Comparison of ENCODE assay signal across 18 cellular contexts in genomic region chr9:97059661-97060060, GRCh38. TPM values are rescaled to one million over a fixed set of nuclear protein-coding genes. Genes with fewer than 3 reads are reported as not detected.
A peak's percentile ranks its signal among the peaks of the same experiment; 100 is the strongest.
DNase-seq lines count a peak whose midpoint lies in the region; ATAC-seq and TF ChIP-seq lines count a peak whose summit lies in the region.
"Had no signal": no experiment of that assay in that cellular context is flagged by ENCODE, and none has a peak within 500 bp of the region (broad histone marks: within the 10 kb centered on the region; RNA-seq: fewer than 3 reads in every experiment).

No MANE protein-coding gene starts in this region.

- H3K36me3 ChIP-seq in PC-3 (ENCODE audit: low read depth, low read length): no peaks in the 10 kb centered on the region
- H3K36me3 ChIP-seq: adrenal gland, cardiac muscle cell, sigmoid colon, stomach had no signal

- H3K9me2 ChIP-seq in PC-3 (replicated peaks; ENCODE audit: low read length): no peaks in the 10 kb centered on the region

- POLR2A ChIA-PET in PC-3 (lab: Charles Lee; ENCODE audit: unreplicated experiment): no interaction called here

- peak; percentile 81 for DNase-seq in A172 (ENCODE audit: low spot score)
- peak; percentile 30 for DNase-seq in ELR (ENCODE audit: low read depth)
- DNase-seq in PC-3: peak; percentile 89
- peak; percentile 92 for DNase-seq in epithelial cell of prostate (ENCODE audit: low read depth, low spot score)
- no peak for DNase-seq in NCI-H82 (lab: John Stamatoyannopoulos, UW)
- no peak for DNase-seq in activated gamma-delta T cell treated with Interleukin-2 at 50 U/mL for 16 hours
- DNase-seq: activated CD4-positive, alpha-beta T cell treated with anti-CD3 and anti-CD28 coated beads, Interleukin-2, amount 50 U/mL, for 48 hours; adrenal gland; naive B cell; NCI-H1105 treated with DMSO at 0.1 percent for 48 hours; sigmoid colon; stomach; T-cell had no signal

- H3K4me2 ChIP-seq in PC-3 (ENCODE audit: low read length): peak overlapping the region; percentile 52; the same call in 1 of the 2 replicates

- H3F3A ChIP-seq in PC-3 (ENCODE audit: low read length, unreplicated experiment): peaks cover 8% of the 10 kb centered on the region

- TF ChIP-seq CTCF in PC-3 (conservative IDR thresholded peaks at IDR 0.05; ENCODE audit: low read depth, low read length): no peak

- no peaks in the 10 kb centered on the region for H3K79me2 ChIP-seq in PC-3 (ENCODE audit: low read length)

- H3K4me1 ChIP-seq in PC-3 (ENCODE audit: insufficient read depth, low read length): peaks cover 31% of the 10 kb centered on the region
- H3K4me1 ChIP-seq: adrenal gland, sigmoid colon, stomach had no signal

- CTCF ChIA-PET in PC-3 (lab: Charles Lee): no interaction called here

- H2AFZ ChIP-seq in PC-3 (ENCODE audit: low read length): no peak overlapping the region

- BruUV-seq in PC-3 (replicated peaks; lab: Mats Ljungman, UMichigan): no TSS peak

- no peaks in the 10 kb centered on the region for H4K20me1 ChIP-seq in PC-3 (ENCODE audit: low read length)

- H3K9ac ChIP-seq in PC-3 (ENCODE audit: low read length): peak overlapping the region; percentile 48

- intact Hi-C loops in PC-3 (cut with micrococcal nuclease): loop anchor here (5.0 kb wide), 1 partner anchor 48 kb away; no protein-coding TSS in a partner anchor

- peak; percentile 82 for ATAC-seq in PC-3
- ATAC-seq in HG03175 (IDR thresholded peaks at IDR 0.05; ENCODE audit: unreplicated experiment): no peak
- ATAC-seq in GM21528 (IDR thresholded peaks at IDR 0.05; ENCODE audit: low FRiP score, unreplicated experiment): no peak
- ATAC-seq: Right ventricle myocardium inferior, T-cell had no signal

- peak overlapping the region; percentile 88 for H3K27ac ChIP-seq in PC-3 (ENCODE audit: low read length)
- peak overlapping the region; percentile 71 for H3K27ac ChIP-seq in epithelial cell of prostate
- H3K27ac ChIP-seq: adrenal gland, cardiac muscle cell, sigmoid colon, stomach had no signal

- H3K9me3 ChIP-seq in PC-3 (ENCODE audit: low read length): no peaks in the 10 kb centered on the region
- H3K9me3 ChIP-seq: adrenal gland, sigmoid colon, stomach had no signal

- H3K27me3 ChIP-seq in PC-3 (ENCODE audit: low read length): no peaks in the 10 kb centered on the region
- H3K27me3 ChIP-seq: adrenal gland, cardiac muscle cell had no signal

- no peak overlapping the region for H3K4me3 ChIP-seq in PC-3 (ENCODE audit: low read length)
- H3K4me3 ChIP-seq: adrenal gland, cardiac muscle cell, sigmoid colon, stomach had no signal

RNA-seq across cellular contexts. Expression of gene CTSV, which starts 20.7 kb away (rescaled TPM):
- total RNA-seq in A172 (2014; rRNA removed; shearing (Covaris generic)): 41.3 and 41.7 TPM in 2 replicates
- 11.4 and 12.2 TPM in 2 replicates for total RNA-seq in PC-3 (2014; rRNA removed)
- total RNA-seq: Right ventricle myocardium inferior, sigmoid colon, ureter had no signal

Comparison
In these comparisons a context has a peak if more than half of its experiments do, and no peak if none do; other contexts are left out.
1. DNase-seq: peak in A172 (single experiment), ELR (single experiment), PC-3 (single experiment) and epithelial cell of prostate (single experiment); none in NCI-H82 (single experiment) and activated gamma-delta T cell treated with Interleukin-2 at 50 U/mL for 16 hours (single experiment).